ENCODE assay signal across 19 cellular contexts in the genomic region with DNA sequence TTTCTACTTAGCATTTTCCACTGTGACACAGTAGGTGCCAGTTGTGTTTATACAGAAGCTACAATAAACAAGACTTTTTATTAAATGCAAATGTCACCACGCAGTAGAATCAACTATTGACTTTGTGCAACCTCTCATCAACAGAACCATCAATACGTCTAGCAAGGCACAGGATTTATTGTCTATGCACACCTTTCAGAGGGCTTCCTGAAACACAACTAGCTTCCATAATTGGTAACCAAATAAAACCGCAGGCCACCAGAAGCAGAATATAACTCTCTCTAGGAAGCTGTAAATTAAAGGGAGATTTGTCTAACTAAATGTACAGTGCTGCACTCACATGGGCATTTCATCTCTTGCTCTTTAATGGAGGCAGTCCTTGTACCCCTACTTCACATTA.
A peak's percentile ranks its signal among the peaks of the same experiment; 100 is the strongest.
DNase-seq lines count a peak whose midpoint lies in the region; ATAC-seq and TF ChIP-seq lines count a peak whose summit lies in the region.
"Had no signal": no experiment of that assay in that cellular context is flagged by ENCODE, and none has a peak within 500 bp of the region (broad histone marks: within the 10 kb centered on the region; RNA-seq: fewer than 3 reads in every experiment).

No MANE protein-coding gene starts in this region.

- TF ChIP-seq CTCF in nephron progenitor cell (IDR thresholded peaks at IDR 0.05) = no peak

- intact Hi-C loops in cardiac septum (cut with DNase I) = no loop called here

- DNase-seq in NCI-H187 treated with DMSO at 0.1 percent for 48 hours (lab: John Stamatoyannopoulos, UW) (peak; percentile 45), NCI-H187 (lab: John Stamatoyannopoulos, UW) (no peak), NCI-H510A treated with DMSO at 0.1 percent for 48 hours (lab: John Stamatoyannopoulos, UW) (peak; percentile 70), nephron progenitor cell (no peak), cardiac septum (ENCODE audit: low spot score) (no peak)
- DNase-seq: activated B cell treated with CpG ODN at 0.5 μM for 24 hours; activated CD4-positive, alpha-beta memory T cell treated with anti-CD3 and anti-CD28 coated beads for 36 hours; BE2C; H7; islet precursor cell; posterior cingulate gyrus; RPMI8226; stomach; T-helper 9 cell had no signal

- no peak overlapping the region for H3K4me3 Mint-ChIP-seq in nephron progenitor cell
- H3K4me3 Mint-ChIP-seq: activated B cell treated with CpG ODN at 0.5 μM for 24 hours; activated CD4-positive, alpha-beta memory T cell treated with anti-CD3 and anti-CD28 coated beads for 36 hours; neural crest cell had no signal

- peaks cover 36% of the 10 kb centered on the region for H3K4me1 Mint-ChIP-seq in nephron progenitor cell

- H3K27me3 Mint-ChIP-seq in nephron progenitor cell (ENCODE audit: low read depth, poor library complexity) = no peaks in the 10 kb centered on the region
- H3K27me3 Mint-ChIP-seq: activated B cell treated with CpG ODN at 0.5 μM for 24 hours; activated CD4-positive, alpha-beta memory T cell treated with anti-CD3 and anti-CD28 coated beads for 36 hours had no signal

- ATAC-seq in HG03354 (IDR thresholded peaks at IDR 0.05; ENCODE audit: poor library complexity, severe bottlenecking, unreplicated experiment) = peak; percentile 51
- ATAC-seq in GM19463 (IDR thresholded peaks at IDR 0.05; ENCODE audit: unreplicated experiment) = no peak
- ATAC-seq in GM21528 (IDR thresholded peaks at IDR 0.05; ENCODE audit: low FRiP score, unreplicated experiment) = no peak
- ATAC-seq: sciatic nerve had no signal

- H3K27ac Mint-ChIP-seq in nephron progenitor cell = peak overlapping the region; percentile 12
- H3K27ac Mint-ChIP-seq: activated B cell treated with CpG ODN at 0.5 μM for 24 hours; activated CD4-positive, alpha-beta memory T cell treated with anti-CD3 and anti-CD28 coated beads for 36 hours had no signal

- no peaks in the 10 kb centered on the region for H3K9me3 Mint-ChIP-seq in nephron progenitor cell
- H3K9me3 Mint-ChIP-seq: activated B cell treated with CpG ODN at 0.5 μM for 24 hours; activated CD4-positive, alpha-beta memory T cell treated with anti-CD3 and anti-CD28 coated beads for 36 hours; neural crest cell had no signal

- H3K36me3 Mint-ChIP-seq in nephron progenitor cell (ENCODE audit: low read depth) = no peaks in the 10 kb centered on the region
- H3K36me3 Mint-ChIP-seq: activated CD4-positive, alpha-beta memory T cell treated with anti-CD3 and anti-CD28 coated beads for 36 hours had no signal

Comparison
In these comparisons a context has a peak if more than half of its experiments do, and no peak if none do; other contexts are left out.
1. DNase-seq: peak in NCI-H187 treated with DMSO at 0.1 percent for 48 hours (single experiment) and NCI-H510A treated with DMSO at 0.1 percent for 48 hours (single experiment); none in NCI-H187 (0 of 2), nephron progenitor cell (single experiment) and cardiac septum (single experiment).